In the genomic region with DNA sequence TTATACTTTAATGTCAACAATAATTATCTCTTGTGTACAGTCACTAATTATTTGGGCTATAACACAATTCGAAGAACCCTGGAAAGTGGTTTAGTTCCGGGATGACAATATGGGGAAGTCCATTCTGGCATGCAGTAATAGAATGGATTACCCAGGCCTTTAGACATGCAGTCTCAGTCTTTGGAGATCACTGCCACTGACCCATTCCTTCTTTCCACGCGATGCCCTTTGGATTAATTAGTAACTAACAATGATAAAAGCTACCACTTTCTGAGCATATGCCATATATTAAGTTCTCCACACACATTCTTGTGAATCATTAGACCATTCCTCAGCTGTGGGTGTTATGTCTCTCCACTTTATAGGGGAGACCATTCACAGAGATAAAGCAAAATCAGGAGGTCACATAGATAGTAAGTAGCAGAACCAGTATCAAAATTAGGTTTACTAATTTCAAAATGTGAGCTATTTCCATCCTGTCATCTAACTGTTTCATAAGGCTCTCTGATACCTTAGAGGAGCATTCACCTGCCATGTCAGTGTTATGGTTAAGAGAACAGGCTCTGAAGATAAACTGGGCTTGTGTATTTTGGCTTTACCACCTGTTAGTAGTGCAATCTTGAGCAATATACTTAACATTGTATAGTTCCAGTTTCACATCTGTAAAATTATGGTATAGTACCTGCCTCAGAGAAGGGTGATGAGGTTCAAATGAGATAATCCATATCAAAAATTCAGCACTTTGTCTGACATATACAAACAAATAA, we compare ENCODE assay signal across 33 cellular contexts. TPM values are rescaled to one million over a fixed set of nuclear protein-coding genes. Genes with fewer than 3 reads are reported as not detected.
"Had no signal": no experiment of that assay in that cellular context is flagged by ENCODE, and none has a peak within 500 bp of the region (broad histone marks: within the 10 kb centered on the region; RNA-seq: fewer than 3 reads in every experiment).

No MANE protein-coding gene starts in this region.

- ATAC-seq: gastrocnemius medialis; left ventricle myocardium superior; naive thymus-derived CD8-positive, alpha-beta T cell; psoas muscle; stimulated activated naive CD8-positive, alpha-beta T cell treated with anti-CD3 and anti-CD28 coated beads, Interleukin-15, Interleukin-2, amounts not matched to agents 100 U/mL and 50 U/mL, for 24 hours; upper lobe of right lung had no signal

- FAIRE-seq: astrocyte had no signal

- H3K9me3 ChIP-seq: gastrocnemius medialis, psoas muscle, right atrium auricular region, upper lobe of right lung had no signal

- H3K4me3 ChIP-seq: coronary artery, dorsolateral prefrontal cortex, gastrocnemius medialis, psoas muscle, right atrium auricular region, upper lobe of right lung had no signal

- H3K27me3 Mint-ChIP-seq: activated CD4-positive, alpha-beta memory T cell treated with anti-CD3 and anti-CD28 coated beads for 36 hours; activated CD4-positive, alpha-beta T cell treated with anti-CD3 and anti-CD28 coated beads, Interleukin-2, amount 10 ng/mL, durations not matched to agents 24 days and 14 days had no signal

- H3K27me3 ChIP-seq: brain microvascular endothelial cell, dorsolateral prefrontal cortex, gastrocnemius medialis, right atrium auricular region, upper lobe of right lung had no signal

- DNase-seq: activated CD4-positive, alpha-beta memory T cell treated with anti-CD3 and anti-CD28 coated beads for 36 hours; activated CD4-positive, alpha-beta T cell treated with anti-CD3 and anti-CD28 coated beads, Interleukin-2, amount 10 ng/mL, durations not matched to agents 24 days and 14 days; activated CD4-positive, CD25-positive, alpha-beta regulatory T cell treated with anti-CD3 and anti-CD28 coated beads, Interleukin-2, amount 50 U/mL, for 72 hours; activated CD8-positive, alpha-beta memory T cell treated with anti-CD3 and anti-CD28 coated beads, Interleukin-2, amount 50 U/mL, for 4 hours; activated gamma-delta T cell; activated naive CD4-positive, alpha-beta T cell treated with anti-CD3 and anti-CD28 coated beads, Interleukin-2, amount 50 U/mL, for 16 hours; activated T-cell treated with anti-CD3 and anti-CD28 coated beads, Interleukin-2, amount 50 U/mL, for 1 hour; amniotic stem cell; brain microvascular endothelial cell; dorsolateral prefrontal cortex; effector memory CD4-positive, alpha-beta T cell; erythroblast; gastrocnemius medialis; hippocampal formation; immature natural killer cell; left ventricle myocardium superior; midbrain; naive thymus-derived CD8-positive, alpha-beta T cell; nucleus accumbens; psoas muscle; stimulated activated CD4-positive, alpha-beta T cell treated with anti-CD3 and anti-CD28 coated beads, Interleukin-4, amount 100 ng/mL, for 1 hour; stimulated activated naive CD8-positive, alpha-beta T cell treated with anti-CD3 and anti-CD28 coated beads, Interleukin-15, Interleukin-2, amounts not matched to agents 100 U/mL and 50 U/mL, for 24 hours; T1000; upper lobe of right lung; WERI-Rb-1 had no signal

- H3K9me3 Mint-ChIP-seq: activated CD4-positive, alpha-beta memory T cell treated with anti-CD3 and anti-CD28 coated beads for 36 hours; activated CD4-positive, alpha-beta T cell treated with anti-CD3 and anti-CD28 coated beads, Interleukin-2, amount 10 ng/mL, durations not matched to agents 24 days and 14 days; activated T-helper 1 cell treated with anti-CD3 and anti-CD28 coated beads, Interleukin-12 subunit alpha, Interleukin-12 subunit beta, Interleukin-2, Interleukin-4 antibody, amounts not matched to agents 30 ng/mL and 10 ng/mL and 1 ng/mL, durations not matched to agents 14 hours and 24 hours and 36 hours; naive thymus-derived CD8-positive, alpha-beta T cell; neural crest cell; T-helper 1 cell treated with Interleukin-12 subunit alpha and Interleukin-12 subunit beta and Interleukin-4 antibody, amounts not matched to agents 30 μg/mL and 1 μg/mL, for 36 hours had no signal

- H3K36me3 ChIP-seq: brain microvascular endothelial cell, right atrium auricular region, upper lobe of right lung, WERI-Rb-1 had no signal

- H3K36me3 Mint-ChIP-seq: activated CD4-positive, alpha-beta memory T cell treated with anti-CD3 and anti-CD28 coated beads for 36 hours; immature natural killer cell; naive thymus-derived CD8-positive, alpha-beta T cell had no signal

- H3K4me1 Mint-ChIP-seq: activated CD4-positive, alpha-beta T cell treated with anti-CD3 and anti-CD28 coated beads, Interleukin-2, amount 10 ng/mL, durations not matched to agents 24 days and 14 days; immature natural killer cell; naive thymus-derived CD8-positive, alpha-beta T cell; neural crest cell had no signal

- H3K4me1 ChIP-seq: gastrocnemius medialis, parathyroid adenoma, psoas muscle, right atrium auricular region, upper lobe of right lung had no signal

- H3K27ac Mint-ChIP-seq: activated CD4-positive, alpha-beta memory T cell treated with anti-CD3 and anti-CD28 coated beads for 36 hours; activated CD4-positive, alpha-beta T cell treated with anti-CD3 and anti-CD28 coated beads, Interleukin-2, amount 10 ng/mL, durations not matched to agents 24 days and 14 days; activated T-helper 1 cell treated with anti-CD3 and anti-CD28 coated beads, Interleukin-12 subunit alpha, Interleukin-12 subunit beta, Interleukin-2, Interleukin-4 antibody, amounts not matched to agents 30 ng/mL and 10 ng/mL and 1 ng/mL, durations not matched to agents 14 hours and 24 hours and 36 hours; immature natural killer cell; naive thymus-derived CD8-positive, alpha-beta T cell; T-helper 1 cell treated with Interleukin-12 subunit alpha and Interleukin-12 subunit beta and Interleukin-4 antibody, amounts not matched to agents 30 μg/mL and 1 μg/mL, for 36 hours had no signal

- H3K4me3 Mint-ChIP-seq: activated CD4-positive, alpha-beta memory T cell treated with anti-CD3 and anti-CD28 coated beads for 36 hours; activated CD4-positive, alpha-beta T cell treated with anti-CD3 and anti-CD28 coated beads, Interleukin-2, amount 10 ng/mL, durations not matched to agents 24 days and 14 days; activated T-helper 1 cell treated with anti-CD3 and anti-CD28 coated beads, Interleukin-12 subunit alpha, Interleukin-12 subunit beta, Interleukin-2, Interleukin-4 antibody, amounts not matched to agents 30 ng/mL and 10 ng/mL and 1 ng/mL, durations not matched to agents 14 hours and 24 hours and 36 hours; immature natural killer cell; naive thymus-derived CD8-positive, alpha-beta T cell; neural crest cell; T-helper 1 cell treated with Interleukin-12 subunit alpha and Interleukin-12 subunit beta and Interleukin-4 antibody, amounts not matched to agents 30 μg/mL and 1 μg/mL, for 36 hours had no signal

RNA-seq across cellular contexts. Expression of a gene that starts 27.2 kb away (rescaled TPM):
- total RNA-seq: activated CD4-positive, alpha-beta memory T cell treated with anti-CD3 and anti-CD28 coated beads for 36 hours; activated CD4-positive, alpha-beta T cell treated with anti-CD3 and anti-CD28 coated beads, Interleukin-2, amount 10 ng/mL, durations not matched to agents 24 days and 14 days; activated CD8-positive, alpha-beta memory T cell treated with anti-CD3 and anti-CD28 coated beads for 36 hours; activated T-helper 1 cell treated with anti-CD3 and anti-CD28 coated beads, Interleukin-12 subunit alpha, Interleukin-12 subunit beta, Interleukin-2, Interleukin-4 antibody, amounts not matched to agents 30 ng/mL and 10 ng/mL and 1 ng/mL, durations not matched to agents 14 hours and 24 hours and 36 hours; naive thymus-derived CD8-positive, alpha-beta T cell had no signal
- polyA plus RNA-seq: immature natural killer cell; naive thymus-derived CD8-positive, alpha-beta T cell had no signal
